In the genomic region with DNA sequence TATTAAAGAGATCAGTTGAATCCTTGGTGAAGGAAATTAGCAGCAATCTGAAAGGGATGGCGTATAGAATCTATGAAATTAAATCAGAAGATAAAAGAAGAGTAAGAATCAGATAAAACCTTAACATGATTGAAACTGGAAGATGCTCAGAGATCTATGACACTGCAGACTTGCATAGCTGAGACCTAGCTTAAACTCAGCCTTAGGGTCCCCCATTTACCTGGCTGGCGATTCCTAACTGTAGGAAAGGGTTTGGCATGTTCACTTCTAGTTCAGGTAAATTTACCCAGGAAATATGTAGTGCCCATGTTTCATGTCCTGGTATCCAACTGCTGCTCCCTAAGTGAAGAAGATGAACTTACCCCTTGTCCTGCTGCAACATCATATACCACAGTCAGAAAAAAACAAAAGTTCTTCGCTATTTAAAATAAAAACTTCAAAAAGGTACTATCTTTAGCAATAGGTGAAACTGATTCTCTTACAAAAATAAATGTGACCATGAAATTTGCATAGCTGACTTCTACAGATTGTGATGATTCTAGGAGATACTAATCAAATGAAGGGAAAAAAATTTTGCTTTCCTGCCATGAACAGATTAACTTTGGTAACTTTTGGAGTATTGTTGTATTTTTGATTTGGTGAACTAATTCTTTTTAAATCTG, we compare ENCODE assay signal across 19 cellular contexts. TPM values are rescaled to one million over a fixed set of nuclear protein-coding genes. Genes with fewer than 3 reads are reported as not detected.
A peak's percentile ranks its signal among the peaks of the same experiment; 100 is the strongest.
DNase-seq lines count a peak whose midpoint lies in the region; ATAC-seq and TF ChIP-seq lines count a peak whose summit lies in the region.
"Had no signal": no experiment of that assay in that cellular context is flagged by ENCODE, and none has a peak within 500 bp of the region (broad histone marks: within the 10 kb centered on the region; RNA-seq: fewer than 3 reads in every experiment).

No MANE protein-coding gene starts in this region.

- 38% methylated on average over 3 of the region's 3 CpGs for WGBS in mammary epithelial cell (ENCODE audit: low coverage, missing lambda C conversion rate)

- H3K9me3 ChIP-seq in mammary epithelial cell (replicated peaks; ENCODE audit: insufficient read depth, low read length): no peaks in the 10 kb centered on the region
- H3K9me3 ChIP-seq: gastrocnemius medialis, sigmoid colon, thoracic aorta had no signal

- in situ Hi-C loops in mammary epithelial cell (cut with MboI; ENCODE audit: low sequenced_read_pairs in 2 of 2): no loop called here

- CTCF ChIA-PET in mammary epithelial cell (lab: Charles Lee; ENCODE audit: low non-redundant PET): no interaction called here

- DNase-seq in SHP77 treated with DMSO at 0.1 percent for 48 hours (lab: John Stamatoyannopoulos, UW) (no peak), dermis blood vessel endothelial cell (no peak), mammary epithelial cell (no peak), COLO668 (lab: John Stamatoyannopoulos, UW; ENCODE audit: unreplicated experiment) (no peak)
- DNase-seq: aorta; gastrocnemius medialis; GOT3; left ventricle myocardium inferior; MV-4-11; NCI-H2029 treated with DMSO at 0.1 percent for 48 hours; NCI-H69; sigmoid colon; stimulated activated CD4-positive, alpha-beta T cell treated with anti-CD3 and anti-CD28 coated beads, Interleukin-4, amount 100 ng/mL, for 1 hour had no signal

- no peak for TF ChIP-seq CTCF in mammary epithelial cell (conservative IDR thresholded peaks at IDR 0.05 in 1 of 2, IDR thresholded peaks at IDR 0.05 in 1 of 2; ENCODE audit: extremely low read depth in 1 of 2, insufficient read depth in 1 of 2, low read depth in 1 of 2, low read length in 2 of 2)

- no peak overlapping the region for H3K4me3 ChIP-seq in mammary epithelial cell (replicated peaks in 1 of 3; ENCODE audit: insufficient read depth in 1 of 3, low read depth in 2 of 3, low read length in 3 of 3)
- H3K4me3 ChIP-seq: gastrocnemius medialis, left ventricle myocardium inferior, sigmoid colon, thoracic aorta had no signal

- no peaks in the 10 kb centered on the region for H4K20me1 ChIP-seq in mammary epithelial cell (ENCODE audit: insufficient read depth, low read length)

- H3K27me3 ChIP-seq in mammary epithelial cell (ENCODE audit: insufficient read depth, low read length): no peaks in the 10 kb centered on the region
- H3K27me3 ChIP-seq: gastrocnemius medialis, sigmoid colon had no signal

- no peaks in the 10 kb centered on the region for H3K79me2 ChIP-seq in mammary epithelial cell (ENCODE audit: insufficient read depth, low read length)

- no peaks in the 10 kb centered on the region for H3K4me1 ChIP-seq in mammary epithelial cell (ENCODE audit: insufficient read depth, low read length)
- H3K4me1 ChIP-seq: gastrocnemius medialis, left ventricle myocardium inferior, sigmoid colon had no signal

- H3K27ac ChIP-seq in mammary epithelial cell (ENCODE audit: insufficient read depth, low read depth, low read length): no peak overlapping the region
- H3K27ac ChIP-seq: gastrocnemius medialis, left ventricle myocardium inferior, sigmoid colon, thoracic aorta had no signal

- dilution Hi-C loops in mammary epithelial cell (cut with HindIII; ENCODE audit: low sequenced_read_pairs): no loop called here

- intact Hi-C loops in mammary epithelial cell (cut with micrococcal nuclease): no loop called here

- ATAC-seq in GM19043 (IDR thresholded peaks at IDR 0.05; ENCODE audit: low read depth, unreplicated experiment): peak; percentile 85
- ATAC-seq in GM21786 (IDR thresholded peaks at IDR 0.05; ENCODE audit: unreplicated experiment): peak; percentile 83
- peak; percentile 84 for ATAC-seq in HG03103 (IDR thresholded peaks at IDR 0.05; ENCODE audit: low read depth, unreplicated experiment)
- ATAC-seq: gastrocnemius medialis, HepG2, Panc1 had no signal

- no peak overlapping the region for H3K4me2 ChIP-seq in mammary epithelial cell (ENCODE audit: insufficient read depth, low read depth, low read length)

- no peak overlapping the region for H2AFZ ChIP-seq in mammary epithelial cell (ENCODE audit: low read depth, low read length)

- no peaks in the 10 kb centered on the region for H3K36me3 ChIP-seq in mammary epithelial cell (ENCODE audit: insufficient read depth, low read length)
- H3K36me3 ChIP-seq: gastrocnemius medialis, left ventricle myocardium inferior, sigmoid colon, thoracic aorta had no signal

- no TSS peak for BruUV-seq in mammary epithelial cell (replicated peaks; lab: Mats Ljungman, UMichigan)

- H3K9ac ChIP-seq in mammary epithelial cell (ENCODE audit: insufficient read depth, low read length): no peak overlapping the region

RNA-seq across cellular contexts. Expression of a gene that starts 47.8 kb away (rescaled TPM):
- total RNA-seq in dermis blood vessel endothelial cell: 20.8 and 31.1 TPM in 2 replicates
- 10 to 100 TPM; 11.0 to 19.5 TPM for total RNA-seq in mammary epithelial cell
- 18.3 TPM for polyA plus RNA-seq in mammary epithelial cell
- not detected for polyA minus RNA-seq in mammary epithelial cell
